Comparison of ENCODE assay signal across 1 cellular context in genomic region chr21:5051303-5052018, GRCh38.
A peak's percentile ranks its signal among the peaks of the same experiment; 100 is the strongest.
TF ChIP-seq lines count a peak whose summit lies in the region.

No MANE protein-coding gene starts in this region.

TF ChIP-seq in K562, 482 proteins besides CTCF, POLR2A, EP300 and RAD21:
- TF ChIP-seq BCOR (IDR thresholded peaks at IDR 0.05), result peak; percentile 67; the same call in 1 of the 2 replicates
- 0 out of 4 replicates have a peak, but pooled peaks of 1 of the 2 experiments have one; percentile 24 for TF ChIP-seq HDAC1 (IDR thresholded peaks at IDR 0.05)
- peak; percentile 98 for TF ChIP-seq ZNF24 (IDR thresholded peaks at IDR 0.05)
- peak; percentile 29 for TF ChIP-seq PHF20 (IDR thresholded peaks at IDR 0.05; ENCODE audit: partially characterized antibody)
- 0 out of 4 replicates have a peak, but pooled peaks of 1 of the 2 experiments have one; percentile 10 for TF ChIP-seq KDM1A (IDR thresholded peaks at IDR 0.05)
- TF ChIP-seq MLLT1 (IDR thresholded peaks at IDR 0.05), result peak in 1 of 2 experiments; percentile 25; a peak in 1 of 4 replicates
- TF ChIP-seq TSC22D4 (tag; IDR thresholded peaks at IDR 0.05), result peak; percentile 86; the same call in 1 of the 2 replicates
TF ChIP-seq in K562: peak in this region for 7; not testable (repeated sequence) for 475.
